Comparison of ENCODE assay signal across 10 cellular contexts in the genomic region with DNA sequence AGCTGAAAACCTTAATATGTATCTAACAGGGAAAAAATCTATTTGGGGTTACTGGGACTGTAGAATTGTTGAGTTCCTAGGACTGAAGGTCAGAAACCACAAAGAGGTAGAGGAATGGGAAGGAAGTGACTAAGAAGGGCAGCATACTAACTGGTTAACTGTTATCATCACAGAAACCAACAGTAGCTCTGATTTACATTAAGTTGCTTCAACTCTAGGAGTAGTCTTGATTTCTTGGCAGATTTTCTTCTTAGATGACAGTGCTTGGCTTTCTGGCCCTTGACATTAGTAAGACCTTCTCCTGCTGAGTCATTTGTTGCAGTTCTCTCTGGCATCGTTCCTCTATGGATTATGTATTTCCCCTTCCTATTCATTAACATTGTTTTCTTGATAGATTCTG.
A peak's percentile ranks its signal among the peaks of the same experiment; 100 is the strongest.
DNase-seq lines count a peak whose midpoint lies in the region; FAIRE-seq and TF ChIP-seq lines count a peak whose summit lies in the region.
"Had no signal": no experiment of that assay in that cellular context is flagged by ENCODE, and none has a peak within 500 bp of the region (broad histone marks: within the 10 kb centered on the region; RNA-seq: fewer than 3 reads in every experiment).

No MANE protein-coding gene starts in this region.

- H3K4me3 Mint-ChIP-seq in HFFc6: peak overlapping the region; percentile 33

- intact Hi-C loops in PC-9 (cut with micrococcal nuclease; ENCODE audit: unreplicated experiment) (loop anchor here (10.0 kb wide), 1 partner anchor 113 kb away; the partner anchor contains the start of gene RASA1), kidney (cut with DNase I) (no loop called here)

- FAIRE-seq in kidney (lab: Jason Lieb, UNC): no peak
- FAIRE-seq: TTC549 had no signal

- H3K27me3 ChIP-seq in PC-9 (ENCODE audit: insufficient read depth, low read depth): no peaks in the 10 kb centered on the region
- H3K27me3 ChIP-seq in mesendoderm (ENCODE audit: insufficient read depth, low read length, poor library complexity): no peaks in the 10 kb centered on the region

- no peak overlapping the region for H2BK120ac ChIP-seq in mesendoderm (ENCODE audit: low read depth, low read length)

- H4K5ac ChIP-seq in mesendoderm (ENCODE audit: low read length): no peak overlapping the region

- H3K27ac ChIP-seq in PC-9 (peak overlapping the region; percentile 38), mesendoderm (ENCODE audit: low read depth, low read length) (no peak overlapping the region), kidney (ENCODE audit: low read depth in 2 of 2, low read length in 2 of 2) (no peak overlapping the region)

- no peak overlapping the region for H3K18ac ChIP-seq in mesendoderm (ENCODE audit: low read length)

- H3K36me3 Mint-ChIP-seq in HFFc6 (ENCODE audit: low read depth): peaks cover 22% of the 10 kb centered on the region; the same call in 1 of the 2 replicates

- POLR2A ChIA-PET in PC-9 (lab: Charles Lee; ENCODE audit: unreplicated experiment): no interaction called here

- H3K4ac ChIP-seq in mesendoderm (ENCODE audit: low read depth, low read length): no peak overlapping the region

- H3K56ac ChIP-seq in mesendoderm (ENCODE audit: low read length): no peak overlapping the region

- H3K9ac ChIP-seq in mesendoderm (ENCODE audit: low read length) (no peak overlapping the region), kidney (ENCODE audit: low read length in 2 of 2) (no peak overlapping the region)

- H3K27ac Mint-ChIP-seq in HFFc6: peak overlapping the region; percentile 76

- H3K4me3 ChIP-seq in PC-9 (no peak overlapping the region), mesendoderm (ENCODE audit: low read length) (no peak overlapping the region), kidney (ENCODE audit: low read length in 2 of 2) (no peak overlapping the region)

- BruUV-seq in PC-9 (replicated peaks; lab: Mats Ljungman, UMichigan): no TSS peak

- no peak for TF ChIP-seq CTCF in HFFc6 (IDR thresholded peaks at IDR 0.05)
- TF ChIP-seq CTCF in PC-9 (conservative IDR thresholded peaks at IDR 0.05): no peak
- no peak for TF ChIP-seq CTCF in kidney (IDR thresholded peaks at IDR 0.05; ENCODE audit: borderline replicate concordance, extremely low read depth, insufficient read depth)

- WGBS in mesendoderm (ENCODE audit: extremely low coverage, insufficient coverage, low lambda C conversion rate): no CpG with 5 or more reads among the region's 1 CpG

- H3K79me1 ChIP-seq in mesendoderm (ENCODE audit: low read length): no peaks in the 10 kb centered on the region

- H2BK15ac ChIP-seq in mesendoderm (replicated peaks; ENCODE audit: low read depth): no peak overlapping the region

- H3K4me1 ChIP-seq in PC-9 (replicated peaks; ENCODE audit: insufficient read depth) (peaks cover 23% of the 10 kb centered on the region), mesendoderm (ENCODE audit: control insufficient read depth, low read depth, low read length) (no peaks in the 10 kb centered on the region), kidney (ENCODE audit: control insufficient read depth in 1 of 2, insufficient read depth in 1 of 2, low read depth in 1 of 2, low read length in 2 of 2) (no peaks in the 10 kb centered on the region)

- peaks cover 81% of the 10 kb centered on the region for H3K4me1 Mint-ChIP-seq in HFFc6 (ENCODE audit: low read depth)

- peaks cover 5% of the 10 kb centered on the region; the same call in 1 of the 2 replicates for H3K9me3 Mint-ChIP-seq in HFFc6

- H2AFZ ChIP-seq in PC-9: no peak overlapping the region

- no peak overlapping the region for H2BK5ac ChIP-seq in mesendoderm (ENCODE audit: low read length)

- no peaks in the 10 kb centered on the region for H3F3A ChIP-seq in PC-9 (ENCODE audit: insufficient read depth, low read depth)

- no peak overlapping the region for H3K4me2 ChIP-seq in PC-9
- no peak overlapping the region for H3K4me2 ChIP-seq in mesendoderm (ENCODE audit: low read length)

- no peaks in the 10 kb centered on the region for H3K9me2 ChIP-seq in PC-9 (ENCODE audit: insufficient read depth)

- CTCF ChIA-PET in PC-9 (lab: Charles Lee): no interaction called here

- no peaks in the 10 kb centered on the region for H4K20me1 ChIP-seq in PC-9 (ENCODE audit: insufficient read depth)

- H3K23ac ChIP-seq in mesendoderm (ENCODE audit: low read length): no peak overlapping the region

- H3K27me3 Mint-ChIP-seq in HFFc6 (ENCODE audit: insufficient read depth): peaks cover 2% of the 10 kb centered on the region; the same call in 1 of the 2 replicates

- H3K9me3 ChIP-seq in PC-9 (ENCODE audit: insufficient read depth, low read depth): peaks cover 7% of the 10 kb centered on the region; the same call in 1 of the 2 replicates
- no peaks in the 10 kb centered on the region for H3K9me3 ChIP-seq in kidney (ENCODE audit: control insufficient read depth in 1 of 2, low read length in 2 of 2)

- H3K36me3 ChIP-seq in PC-9 (ENCODE audit: low read depth) (no peaks in the 10 kb centered on the region), mesendoderm (ENCODE audit: control insufficient read depth, insufficient read depth, low read length) (no peaks in the 10 kb centered on the region), kidney (ENCODE audit: control insufficient read depth in 1 of 2, insufficient read depth in 2 of 2, low read length in 2 of 2) (no peaks in the 10 kb centered on the region)

- H2AK5ac ChIP-seq in mesendoderm (ENCODE audit: low read length): no peak overlapping the region

- H3K79me2 ChIP-seq in PC-9 (ENCODE audit: low read depth): no peaks in the 10 kb centered on the region
- H3K79me2 ChIP-seq in mesendoderm (ENCODE audit: control insufficient read depth, insufficient read depth, low read length): no peaks in the 10 kb centered on the region

- no peak overlapping the region for H4K8ac ChIP-seq in mesendoderm (ENCODE audit: low read depth, low read length)

- DNase-seq in AG08395 (ENCODE audit: low spot score) (peak; percentile 64), HFFc6 (peak; percentile 94), PC-9 (peak; percentile 6 to 71), fibroblast of peridontal ligament (ENCODE audit: extremely low read depth) (peak; percentile 93), mesendoderm (no peak), kidney (no peak), iPS-NIHi11 (ENCODE audit: low spot score) (no peak), amygdala (lab: John Stamatoyannopoulos, UW) (no peak)
- DNase-seq: NCI-H1417 had no signal

Comparison
In these comparisons a context has a peak if more than half of its experiments do, and no peak if none do; other contexts are left out.
1. DNase-seq: peak in AG08395 (single experiment), HFFc6 (single experiment), PC-9 (2 of 2) and fibroblast of peridontal ligament (single experiment); none in mesendoderm (single experiment), kidney (single experiment), iPS-NIHi11 (single experiment) and amygdala (0 of 56).